3 cellular contexts compared by ENCODE assay signal in the genomic region with DNA sequence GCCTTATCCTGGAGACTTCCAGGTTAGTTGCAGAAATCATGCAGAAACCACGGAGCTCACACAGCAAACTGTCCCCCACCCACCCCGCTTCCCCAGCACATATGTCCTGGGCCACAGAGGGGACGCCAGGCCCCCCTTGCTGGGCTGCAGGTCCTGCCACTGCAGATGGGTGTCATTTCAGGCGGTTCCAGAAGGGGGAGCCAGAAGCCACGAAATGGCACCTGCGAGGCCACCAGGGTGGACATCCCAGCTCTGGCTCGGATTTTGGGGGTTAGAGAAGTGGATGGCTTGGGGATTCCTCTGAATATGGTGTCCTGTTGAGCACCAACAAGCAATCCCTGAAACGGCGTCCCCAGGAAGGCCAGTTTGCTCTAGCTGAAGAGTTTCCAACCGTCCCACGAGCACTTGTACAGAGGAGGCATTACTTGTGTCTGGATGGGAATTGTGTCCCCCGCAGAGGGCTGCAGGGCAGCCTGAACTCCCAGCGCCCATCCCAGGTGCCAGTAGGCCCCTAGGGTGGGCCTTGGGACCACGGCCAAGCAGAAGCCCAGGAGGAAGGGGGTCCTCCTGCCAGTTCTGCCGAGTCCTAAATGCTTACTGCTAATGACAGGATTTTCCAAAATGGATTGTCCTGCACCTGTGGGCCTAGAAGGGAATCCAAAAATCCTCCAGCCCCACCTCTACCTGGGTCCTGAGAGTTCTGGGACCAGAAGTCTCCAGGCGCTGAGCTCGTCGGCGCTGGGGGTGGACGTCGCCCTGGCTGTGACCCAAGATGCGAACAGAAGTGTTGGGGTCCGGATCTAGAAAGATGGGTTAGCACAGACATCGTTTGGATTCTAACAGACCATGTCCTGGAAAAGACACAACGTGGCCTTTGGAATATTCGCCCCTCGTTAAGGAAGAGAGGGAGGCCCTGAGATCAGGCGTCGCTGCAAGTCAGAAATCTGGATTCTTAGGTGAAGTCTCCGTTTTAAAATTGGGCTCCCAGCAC.
TF ChIP-seq lines count a peak whose summit lies in the region.

No MANE protein-coding gene starts in this region.

TF ChIP-seq in IMR-90, 13 proteins besides CTCF, POLR2A, EP300 and RAD21 (continued from another document):
- peak; percentile 93 for TF ChIP-seq SMC3 (IDR thresholded peaks at IDR 0.05; ENCODE audit: low read depth, low read length)

TF ChIP-seq in WTC11, 78 proteins besides CTCF, POLR2A, EP300 and RAD21 (continued from another document):
- TF ChIP-seq TP53 (CRISPR knock-in tag; IDR thresholded peaks at IDR 0.05), result no peak

TF ChIP-seq in liver, 16 proteins besides CTCF, POLR2A, EP300 and RAD21 (continued from another document):
- TF ChIP-seq, protein P1, sequence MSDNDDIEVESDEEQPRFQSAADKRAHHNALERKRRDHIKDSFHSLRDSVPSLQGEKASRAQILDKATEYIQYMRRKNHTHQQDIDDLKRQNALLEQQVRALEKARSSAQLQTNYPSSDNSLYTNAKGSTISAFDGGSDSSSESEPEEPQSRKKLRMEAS (IDR thresholded peaks at IDR 0.05), result no peak
- no peak for TF ChIP-seq RXRA (IDR thresholded peaks at IDR 0.05)
